ENCODE assay signal across 15 cellular contexts in genomic region chr6:39824030-39824926, GRCh38. TPM values are rescaled to one million over a fixed set of nuclear protein-coding genes. Genes with fewer than 3 reads are reported as not detected.
DNase-seq lines count a peak whose midpoint lies in the region; TF ChIP-seq lines count a peak whose summit lies in the region.
"Had no signal": no experiment of that assay in that cellular context is flagged by ENCODE, and none has a peak within 500 bp of the region (broad histone marks: within the 10 kb centered on the region; RNA-seq: fewer than 3 reads in every experiment).

No MANE protein-coding gene starts in this region.

- peaks cover 20% of the 10 kb centered on the region for H3K4me1 Mint-ChIP-seq in type B pancreatic cell (ENCODE audit: unreplicated experiment)
- H3K4me1 Mint-ChIP-seq: stimulated activated naive B cell treated with anti-CD40 and anti-IgM and Interleukin-4, amounts not matched to agents 10 μg/mL and 1 μg/mL and 100 μg/mL, for 72 hours had no signal

- no peaks in the 10 kb centered on the region for H3K9me3 ChIP-seq in Peyer's patch
- H3K9me3 ChIP-seq: SJSA1 had no signal

- TF ChIP-seq CTCF in Peyer's patch (IDR thresholded peaks at IDR 0.05) (no peak), type B pancreatic cell (conservative IDR thresholded peaks at IDR 0.05) (no peak)

- H3K9me3 Mint-ChIP-seq in type B pancreatic cell: no peaks in the 10 kb centered on the region
- H3K9me3 Mint-ChIP-seq: CD14-positive monocyte; stimulated activated naive B cell treated with anti-CD40 and anti-IgM and Interleukin-4, amounts not matched to agents 10 μg/mL and 1 μg/mL and 100 μg/mL, for 72 hours had no signal

- no peak overlapping the region for H3K27ac Mint-ChIP-seq in type B pancreatic cell
- H3K27ac Mint-ChIP-seq: stimulated activated naive B cell treated with anti-CD40 and anti-IgM and Interleukin-4, amounts not matched to agents 10 μg/mL and 1 μg/mL and 100 μg/mL, for 72 hours had no signal

- no peaks in the 10 kb centered on the region for H3K27me3 ChIP-seq in Peyer's patch
- H3K27me3 ChIP-seq: SJSA1 had no signal

- H3K4me3 Mint-ChIP-seq in type B pancreatic cell: no peak overlapping the region
- H3K4me3 Mint-ChIP-seq: CD14-positive monocyte; stimulated activated naive B cell treated with anti-CD40 and anti-IgM and Interleukin-4, amounts not matched to agents 10 μg/mL and 1 μg/mL and 100 μg/mL, for 72 hours had no signal

- H3K27ac ChIP-seq in Peyer's patch: peak overlapping the region; percentile 38 to 83 (median 63)
- H3K27ac ChIP-seq in substantia nigra (ENCODE audit: low read depth, low read length, poor library complexity, severe bottlenecking): peak overlapping the region; percentile 90
- H3K27ac ChIP-seq: HL-60, SJSA1, VCaP had no signal

- H3K27me3 Mint-ChIP-seq in type B pancreatic cell: no peaks in the 10 kb centered on the region

- no peak overlapping the region for H3K4me3 ChIP-seq in Peyer's patch
- H3K4me3 ChIP-seq: SJSA1 had no signal

- no peaks in the 10 kb centered on the region for H3K36me3 Mint-ChIP-seq in type B pancreatic cell
- H3K36me3 Mint-ChIP-seq: CD14-positive monocyte; stimulated activated naive B cell treated with anti-CD40 and anti-IgM and Interleukin-4, amounts not matched to agents 10 μg/mL and 1 μg/mL and 100 μg/mL, for 72 hours had no signal

- DNase-seq in LHCN-M2 (ENCODE audit: low read depth) (peak; percentile 79), Peyer's patch (no peak), left kidney (ENCODE audit: low read depth, low spot score) (peak; percentile 85), substantia nigra (lab: John Stamatoyannopoulos, UW) (no peak), D341Med (ENCODE audit: low spot score) (no peak), NCI-H187 treated with DMSO at 0.1 percent for 48 hours (lab: John Stamatoyannopoulos, UW) (no peak), type B pancreatic cell (ENCODE audit: extremely low spot score, unreplicated experiment) (no peak)
- DNase-seq: activated CD8-positive, alpha-beta memory T cell treated with anti-CD3 and anti-CD28 coated beads, Interleukin-2, amount 50 U/mL, for 48 hours; NCI-H82; stimulated activated CD4-positive, alpha-beta T cell treated with anti-CD3 and anti-CD28 coated beads, Interleukin-2, amount 100 ng/mL, for 48 hours; stimulated activated naive B cell treated with anti-CD40 and anti-IgM and Interleukin-4, amounts not matched to agents 10 μg/mL and 1 μg/mL and 100 μg/mL, for 72 hours had no signal

- TF ChIP-seq POLR2A in Peyer's patch (IDR thresholded peaks at IDR 0.05): no peak

- peaks cover 0 to 31% (median 0%) of the 10 kb centered on the region in 4 donors for H3K4me1 ChIP-seq in Peyer's patch
- H3K4me1 ChIP-seq: SJSA1 had no signal

- H3K36me3 ChIP-seq in Peyer's patch: no peaks in the 10 kb centered on the region
- H3K36me3 ChIP-seq: SJSA1 had no signal

RNA-seq across cellular contexts. Expression of gene DAAM2, which starts 32.1 kb away (rescaled TPM):
- total RNA-seq in LHCN-M2 (2014; rRNA removed): 58.7 and 109 TPM in 2 replicates
- polyA plus RNA-seq in LHCN-M2 (2012): 42.9 TPM
- total RNA-seq in Peyer's patch: 100 to 1,000 TPM in 1 of 4 donors, 10 to 100 TPM in 2, 1 to 10 TPM in 1; 8.8 to 178 (median 22.5) TPM
- 4.4 and 22.6 TPM in 2 replicates for total RNA-seq in type B pancreatic cell (ENCODE audit: low replicate concordance)
- polyA plus RNA-seq: CD14-positive monocyte had no signal

Comparison
In these comparisons a context has a peak if more than half of its experiments do, and no peak if none do; other contexts are left out.
1. DNase-seq: peak in LHCN-M2 (single experiment) and left kidney (single experiment); none in Peyer's patch (0 of 3), substantia nigra (0 of 49), D341Med (single experiment), NCI-H187 treated with DMSO at 0.1 percent for 48 hours (single experiment) and type B pancreatic cell (single experiment).